ENCODE assay signal across 1 cellular context in the genomic region with DNA sequence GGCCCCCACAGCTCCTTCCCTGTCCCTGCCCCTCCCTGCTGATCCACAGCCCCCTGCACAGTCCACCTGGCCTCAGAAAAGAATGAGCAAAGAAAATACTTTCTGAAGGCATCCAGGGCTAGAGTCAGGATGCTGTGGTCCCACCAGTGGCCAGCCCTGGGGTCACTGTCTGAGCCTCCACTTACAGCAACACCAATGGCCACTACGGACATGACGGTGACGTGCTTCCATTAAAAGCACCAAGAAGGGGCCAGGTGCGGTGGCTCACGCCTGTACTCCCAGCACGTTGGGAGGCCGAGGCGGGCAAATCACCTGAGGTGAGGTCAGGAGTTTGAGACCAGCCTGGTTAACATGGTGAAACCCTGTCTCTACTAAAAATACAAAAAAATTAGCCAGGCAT.
TF ChIP-seq lines count a peak whose summit lies in the region.

No MANE protein-coding gene starts in this region.

TF ChIP-seq in H1, 55 proteins besides CTCF, POLR2A, EP300 and RAD21 (continued from another document):
- TF ChIP-seq NRF1 (IDR thresholded peaks at IDR 0.05; ENCODE audit: low read depth, low read length) (no peak), GABPA (IDR thresholded peaks at IDR 0.05; ENCODE audit: borderline replicate concordance, insufficient read depth, low read length) (no peak), TCF12 (IDR thresholded peaks at IDR 0.05; ENCODE audit: low read depth, low read length) (no peak), HDAC6 (IDR thresholded peaks at IDR 0.05; ENCODE audit: low read depth, low read length) (no peak), SAP30 (IDR thresholded peaks at IDR 0.05; ENCODE audit: insufficient read depth, insufficient replicate concordance, low read length) (no peak), SP4 (IDR thresholded peaks at IDR 0.05; ENCODE audit: low read length) (no peak), NANOG (IDR thresholded peaks at IDR 0.05; ENCODE audit: insufficient read depth, low read depth, low read length, poor library complexity, severe bottlenecking) (no peak), RFX5 (IDR thresholded peaks at IDR 0.05; ENCODE audit: borderline replicate concordance, low read depth, low read length) (no peak), GTF2F1 (IDR thresholded peaks at IDR 0.05; ENCODE audit: borderline replicate concordance, low read depth, low read length) (no peak), ASH2L (IDR thresholded peaks at IDR 0.05; ENCODE audit: low read length) (no peak)
- TF ChIP-seq, protein P1, sequence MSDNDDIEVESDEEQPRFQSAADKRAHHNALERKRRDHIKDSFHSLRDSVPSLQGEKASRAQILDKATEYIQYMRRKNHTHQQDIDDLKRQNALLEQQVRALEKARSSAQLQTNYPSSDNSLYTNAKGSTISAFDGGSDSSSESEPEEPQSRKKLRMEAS (IDR thresholded peaks at IDR 0.05), result no peak
- TF ChIP-seq, protein P2, sequence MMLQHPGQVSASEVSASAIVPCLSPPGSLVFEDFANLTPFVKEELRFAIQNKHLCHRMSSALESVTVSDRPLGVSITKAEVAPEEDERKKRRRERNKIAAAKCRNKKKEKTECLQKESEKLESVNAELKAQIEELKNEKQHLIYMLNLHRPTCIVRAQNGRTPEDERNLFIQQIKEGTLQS (IDR thresholded peaks at IDR 0.05; ENCODE audit: insufficient read depth, low read depth, low read length), result no peak
- TF ChIP-seq, protein P3, sequence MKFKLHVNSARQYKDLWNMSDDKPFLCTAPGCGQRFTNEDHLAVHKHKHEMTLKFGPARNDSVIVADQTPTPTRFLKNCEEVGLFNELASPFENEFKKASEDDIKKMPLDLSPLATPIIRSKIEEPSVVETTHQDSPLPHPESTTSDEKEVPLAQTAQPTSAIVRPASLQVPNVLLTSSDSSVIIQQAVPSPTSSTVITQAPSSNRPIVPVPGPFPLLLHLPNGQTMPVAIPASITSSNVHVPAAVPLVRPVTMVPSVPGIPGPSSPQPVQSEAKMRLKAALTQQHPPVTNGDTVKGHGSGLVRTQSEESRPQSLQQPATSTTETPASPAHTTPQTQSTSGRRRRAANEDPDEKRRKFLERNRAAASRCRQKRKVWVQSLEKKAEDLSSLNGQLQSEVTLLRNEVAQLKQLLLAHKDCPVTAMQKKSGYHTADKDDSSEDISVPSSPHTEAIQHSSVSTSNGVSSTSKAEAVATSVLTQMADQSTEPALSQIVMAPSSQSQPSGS (IDR thresholded peaks at IDR 0.05; ENCODE audit: low read length), result no peak
